In the genomic region with DNA sequence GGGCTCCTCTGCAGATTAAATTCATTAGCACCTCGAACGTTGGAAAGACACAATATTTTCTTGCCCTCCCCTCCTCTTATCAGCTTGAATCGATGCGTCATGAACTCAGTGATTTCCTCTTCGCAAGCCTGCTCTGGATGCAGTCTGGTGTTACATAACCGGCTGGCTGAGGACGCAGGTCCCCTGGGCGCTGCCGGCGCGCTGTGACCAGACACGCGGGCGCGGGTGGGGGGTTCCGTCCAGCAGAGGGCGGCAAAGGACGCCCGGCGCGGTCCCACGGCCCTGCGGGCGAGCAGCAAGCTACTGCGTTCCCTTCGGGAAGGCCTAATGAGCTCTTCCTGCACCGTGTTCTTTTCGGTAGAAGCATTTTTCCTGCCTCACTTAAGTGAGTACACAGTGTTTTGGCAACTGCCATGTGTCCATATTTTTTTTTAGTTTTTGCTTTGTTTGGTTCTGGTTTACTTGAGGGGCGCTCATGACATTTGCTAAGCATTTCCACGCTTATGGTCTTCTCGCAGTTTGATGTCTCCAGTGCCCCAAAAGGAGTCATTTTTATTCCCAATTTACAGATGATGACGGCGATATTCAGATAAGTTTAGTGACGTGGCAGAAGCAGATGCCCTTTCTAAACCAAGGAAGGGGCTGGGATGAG, we compare ENCODE assay signal across 8 cellular contexts.
DNase-seq lines count a peak whose midpoint lies in the region; ATAC-seq, FAIRE-seq and TF ChIP-seq lines count a peak whose summit lies in the region.

No MANE protein-coding gene starts in this region.

- H3K27me3 Mint-ChIP-seq in immature natural killer cell (ENCODE audit: low read depth in 3 of 3), result peaks cover 0 to 5% (median 1%) of the 10 kb centered on the region in 3 donors

- in situ Hi-C loops in T47D (cut with HindIII; ENCODE audit: low pct_unique_long_range_greater_than_20kb, low sequenced_read_pairs), result no loop called here

- CTCF ChIA-PET in A549 (lab: Yijun Ruan, JAX), result interaction anchor here (0.5 to 12.6 kb wide), 61 partner anchors 9 to 811 kb away, joined by 3 to 171 read pairs (median 6); a partner anchor contains a TSS

- peaks cover 0 to 2% (median 0%) of the 10 kb centered on the region in 6 donors for H3K9me3 Mint-ChIP-seq in immature natural killer cell

- TF ChIP-seq CTCF in A549 (IDR thresholded peaks at IDR 0.05), result peak; percentile 89
- TF ChIP-seq CTCF in VCaP (conservative IDR thresholded peaks at IDR 0.05), result peak; percentile 99
- peak; percentile 81 to 98 (median 95) for TF ChIP-seq CTCF in spleen (IDR thresholded peaks at IDR 0.05 in 8 of 11, conservative IDR thresholded peaks at IDR 0.05 in 3 of 11)

- FAIRE-seq in A549 (lab: Jason Lieb, UNC), result no peak

- peak overlapping the region; percentile 59 for H3K4me2 ChIP-seq in A549

- H3K9me3 ChIP-seq in A549, result no peaks in the 10 kb centered on the region
- no peaks in the 10 kb centered on the region for H3K9me3 ChIP-seq in spleen

- H3K4me3 ChIP-seq in A549 (no peak overlapping the region), spleen (peak overlapping the region in 1 of 8 donors; percentile 27)

- H3K27ac Mint-ChIP-seq in immature natural killer cell, result peak overlapping the region in 2 of 6 donors; percentile 8 to 9

- TF ChIP-seq RAD21 in A549 (conservative IDR thresholded peaks at IDR 0.05 in 1 of 2, IDR thresholded peaks at IDR 0.05 in 1 of 2), result peak; percentile 95 to 99

- ATAC-seq in A549 (peak; percentile 97 to 98), GM18520 (IDR thresholded peaks at IDR 0.05; ENCODE audit: unreplicated experiment) (peak; percentile 94), HG03064 (IDR thresholded peaks at IDR 0.05; ENCODE audit: low read depth, unreplicated experiment) (peak; percentile 97)

- H3K4me1 Mint-ChIP-seq in immature natural killer cell, result peaks cover 8 to 9% of the 10 kb centered on the region in 2 donors

- H3K27ac ChIP-seq in A549, result peak overlapping the region; percentile 61 to 64; a peak in 5 of 6 replicates
- no peak overlapping the region for H3K27ac ChIP-seq in VCaP
- no peak overlapping the region for H3K27ac ChIP-seq in spleen

- H3K36me3 Mint-ChIP-seq in immature natural killer cell, result no peaks in the 10 kb centered on the region

- intact Hi-C loops in spleen (cut with DNase I; ENCODE audit: low total_unique reads), result loop anchor here (5.0 kb wide), 2 partner anchors 232 to 247 kb away; no protein-coding TSS in a partner anchor

- no peaks in the 10 kb centered on the region for H3K36me3 ChIP-seq in spleen

- DNase-seq in A549 (ENCODE audit: low read depth in 1 of 2, low spot score in 1 of 2), result peak; percentile 74 to 83
- peak; percentile 71 for DNase-seq in NCI-H2107 (lab: John Stamatoyannopoulos, UW)
- DNase-seq in T47D (ENCODE audit: low read depth in 1 of 2, low spot score in 1 of 2), result peak; percentile 69 to 84
- DNase-seq in immature natural killer cell, result peak; percentile 64 to 78 (median 70)
- DNase-seq in spleen, result peak; percentile 95

- 19% methylated on average over 23 of the region's 34 CpGs for WGBS in A549 (ENCODE audit: missing lambda C conversion rate)
- 15% methylated on average over 34 of the region's 34 CpGs for WGBS in spleen, 5 donors

- peaks cover 46% of the 10 kb centered on the region for H3K4me1 ChIP-seq in A549
- H3K4me1 ChIP-seq in spleen, result peaks cover 5 to 23% (median 9%) of the 10 kb centered on the region in 6 donors

- TF ChIP-seq POLR2A in A549 (IDR thresholded peaks at IDR 0.05; ENCODE audit: low read length) (no peak), spleen (IDR thresholded peaks at IDR 0.05) (no peak)

- peak overlapping the region in 3 of 5 donors; percentile 11 to 41 (median 23) for H3K4me3 Mint-ChIP-seq in immature natural killer cell

- TF ChIP-seq EP300 in A549 (IDR thresholded peaks at IDR 0.05), result no peak

- POLR2A ChIA-PET in A549 (lab: Yijun Ruan, JAX), result interaction anchor here (0.6 to 0.8 kb wide), 2 partner anchors 32 to 249 kb away, joined by 3 read pairs; no protein-coding TSS in a partner anchor

- H3K27me3 ChIP-seq in spleen (replicated peaks in 1 of 7), result peaks cover 0 to 18% (median 0%) of the 10 kb centered on the region in 7 donors

TF ChIP-seq in A549, 52 proteins besides CTCF, POLR2A, EP300 and RAD21:
- TF ChIP-seq FOSL2 (IDR thresholded peaks at IDR 0.05) (no peak), FOSL2 (CRISPR knock-in tag; IDR thresholded peaks at IDR 0.05) (peak; percentile 52), SREBF2 (IDR thresholded peaks at IDR 0.05) (no peak), SMC3 (IDR thresholded peaks at IDR 0.05) (peak; percentile 99), GATA3 (IDR thresholded peaks at IDR 0.05; ENCODE audit: borderline replicate concordance) (peak; percentile 35; the same call in 1 of the 2 replicates), EHF (CRISPR knock-in tag; IDR thresholded peaks at IDR 0.05) (no peak), JUN (IDR thresholded peaks at IDR 0.05) (peak in 1 of 2 experiments; percentile 22; a peak in 1 of 5 replicates), MYC (IDR thresholded peaks at IDR 0.05; ENCODE audit: borderline replicate concordance, low read length) (0 out of 2 replicates have a peak, but pooled peaks have one; percentile 50), CEBPB (IDR thresholded peaks at IDR 0.05) (peak; percentile 33 to 83; a peak in 2 of 4 replicates), FOXS1 (CRISPR knock-in tag; IDR thresholded peaks at IDR 0.05) (no peak)
- TF ChIP-seq, protein P1, sequence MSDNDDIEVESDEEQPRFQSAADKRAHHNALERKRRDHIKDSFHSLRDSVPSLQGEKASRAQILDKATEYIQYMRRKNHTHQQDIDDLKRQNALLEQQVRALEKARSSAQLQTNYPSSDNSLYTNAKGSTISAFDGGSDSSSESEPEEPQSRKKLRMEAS (IDR thresholded peaks at IDR 0.05), result peak; percentile 88

Comparison
In these comparisons a context has a peak if more than half of its experiments do, and no peak if none do; other contexts are left out.
1. H3K27ac ChIP-seq: peak in A549 (2 of 2); none in VCaP (single experiment) and spleen (0 of 8).
2. Peak in every context shown above with its lines, with median percentiles within 50 percentile points of each other: ATAC-seq, DNase-seq and CTCF ChIP-seq.